7 cellular contexts compared by ENCODE assay signal in genomic region chr5:142211013-142211412, GRCh38.
"Had no signal": no experiment of that assay in that cellular context is flagged by ENCODE, and none has a peak within 500 bp of the region (broad histone marks: within the 10 kb centered on the region; RNA-seq: fewer than 3 reads in every experiment).

No MANE protein-coding gene starts in this region.

- H3K9ac ChIP-seq: GM23248 had no signal

- H3K27ac ChIP-seq: GM23248 had no signal

- DNase-seq: GM23248, GOT3, H9, HCEC 1CT, KBM-7 had no signal

- H2AFZ ChIP-seq: GM23248 had no signal

- H3K4me3 ChIP-seq: GM23248 had no signal

- FAIRE-seq: H54, HTR-8/SVneo had no signal
